In the genomic region with DNA sequence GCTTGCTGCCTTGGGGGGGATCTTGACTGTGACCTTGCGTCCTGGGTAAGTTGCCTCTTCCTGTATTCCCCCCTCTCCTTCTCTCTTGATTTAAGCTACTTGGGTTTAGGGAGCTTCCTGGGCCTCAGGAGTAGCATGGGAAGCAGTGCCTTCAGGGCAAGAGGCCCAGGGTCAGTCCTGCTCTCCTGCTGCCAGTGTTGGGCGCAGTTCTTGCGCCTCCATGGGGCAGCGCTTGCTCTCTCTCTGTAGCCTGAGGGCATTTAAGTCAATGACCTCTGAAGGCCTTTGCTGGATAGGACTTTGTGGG, we compare ENCODE assay signal across 9 cellular contexts.
DNase-seq lines count a peak whose midpoint lies in the region; ATAC-seq and TF ChIP-seq lines count a peak whose summit lies in the region.
"Had no signal": no experiment of that assay in that cellular context is flagged by ENCODE, and none has a peak within 500 bp of the region (broad histone marks: within the 10 kb centered on the region; RNA-seq: fewer than 3 reads in every experiment).

No MANE protein-coding gene starts in this region.

- no peaks in the 10 kb centered on the region for H3K27me3 ChIP-seq in rectal smooth muscle tissue (ENCODE audit: control insufficient read depth, insufficient read depth, low read length)

- H3K9ac ChIP-seq in rectal smooth muscle tissue (ENCODE audit: low read length), result no peak overlapping the region

- no TSS peak for BruUV-seq in Calu3 (replicated peaks; lab: Mats Ljungman, UMichigan)

- H3K36me3 ChIP-seq in rectal smooth muscle tissue (ENCODE audit: control insufficient read depth, insufficient read depth, low read length), result peaks cover 2% of the 10 kb centered on the region

- intact Hi-C loops in Calu3 (cut with micrococcal nuclease; ENCODE audit: unreplicated experiment) (loop anchor here (10.0 kb wide), 1 partner anchor 168 kb away; a partner anchor contains a TSS), cardiac septum (cut with DNase I) (loop anchor here (2.0 to 5.0 kb wide), 2 partner anchors 45 to 160 kb away; no protein-coding TSS in a partner anchor)
- intact Hi-C loops in activated CD8-positive, alpha-beta T cell treated with anti-CD3 and anti-CD28 coated beads for 36 hours (cut with micrococcal nuclease), result no loop called here

- POLR2A ChIA-PET in activated CD8-positive, alpha-beta T cell treated with anti-CD3 and anti-CD28 coated beads for 36 hours (lab: Charles Lee), result interaction anchor here (0.6 to 1.0 kb wide), 3 partner anchors 8 to 162 kb away, joined by 3 to 4 read pairs (median 3); no protein-coding TSS in a partner anchor

- CTCF ChIA-PET in Calu3 (lab: Charles Lee), result no interaction called here
- CTCF ChIA-PET in activated CD8-positive, alpha-beta T cell treated with anti-CD3 and anti-CD28 coated beads for 36 hours (lab: Charles Lee), result interaction anchor here (1.0 to 1.3 kb wide), 2 partner anchors 73 to 166 kb away, joined by 3 to 6 read pairs; no protein-coding TSS in a partner anchor

- no peaks in the 10 kb centered on the region for H3K27me3 Mint-ChIP-seq in Calu3 (ENCODE audit: unreplicated experiment)
- no peaks in the 10 kb centered on the region for H3K27me3 Mint-ChIP-seq in activated CD8-positive, alpha-beta T cell treated with anti-CD3 and anti-CD28 coated beads for 36 hours

- H3K4me3 Mint-ChIP-seq in Calu3 (ENCODE audit: low read depth, unreplicated experiment), result peak overlapping the region; percentile 23
- H3K4me3 Mint-ChIP-seq in activated CD8-positive, alpha-beta T cell treated with anti-CD3 and anti-CD28 coated beads for 36 hours, result peak overlapping the region; percentile 77

- no peak for DNase-seq in Calu3
- no peak for DNase-seq in activated CD8-positive, alpha-beta T cell treated with anti-CD3 and anti-CD28 coated beads for 36 hours
- peak; percentile 31 for DNase-seq in cardiac septum (ENCODE audit: low spot score)
- DNase-seq in SKM-1 treated with dmso at 0.1 percent for 144 hours (lab: John Stamatoyannopoulos, UW; ENCODE audit: unreplicated experiment), result no peak
- DNase-seq: NCI-H1436 treated with DMSO at 0.1 percent for 48 hours had no signal

- peaks cover 21% of the 10 kb centered on the region for H3K4me1 ChIP-seq in rectal smooth muscle tissue (ENCODE audit: control insufficient read depth, insufficient read depth, low read length)

- H3K4me3 ChIP-seq in rectal smooth muscle tissue (ENCODE audit: low read length), result peak overlapping the region; percentile 57

- peak overlapping the region; percentile 88 for H3K27ac ChIP-seq in rectal smooth muscle tissue (ENCODE audit: low read depth, low read length)

- peak overlapping the region; percentile 68 for H3K27ac Mint-ChIP-seq in Calu3 (ENCODE audit: unreplicated experiment)
- H3K27ac Mint-ChIP-seq in activated CD8-positive, alpha-beta T cell treated with anti-CD3 and anti-CD28 coated beads for 36 hours, result peak overlapping the region; percentile 99

- no peak for TF ChIP-seq CTCF in Calu3 (IDR thresholded peaks at IDR 0.05; ENCODE audit: unreplicated experiment)
- TF ChIP-seq CTCF in activated CD8-positive, alpha-beta T cell treated with anti-CD3 and anti-CD28 coated beads for 36 hours (IDR thresholded peaks at IDR 0.05), result no peak

- H3K36me3 Mint-ChIP-seq in Calu3 (ENCODE audit: insufficient read depth, unreplicated experiment), result peaks cover 5% of the 10 kb centered on the region
- H3K36me3 Mint-ChIP-seq in activated CD8-positive, alpha-beta T cell treated with anti-CD3 and anti-CD28 coated beads for 36 hours (ENCODE audit: low read depth), result peaks cover 4% of the 10 kb centered on the region

- no peaks in the 10 kb centered on the region for H3K9me3 Mint-ChIP-seq in Calu3 (ENCODE audit: low read depth, unreplicated experiment)
- H3K9me3 Mint-ChIP-seq in activated CD8-positive, alpha-beta T cell treated with anti-CD3 and anti-CD28 coated beads for 36 hours, result peaks cover 1% of the 10 kb centered on the region

- H3K4me1 Mint-ChIP-seq in Calu3 (ENCODE audit: low read depth, unreplicated experiment), result peaks cover 17% of the 10 kb centered on the region
- peaks cover 65% of the 10 kb centered on the region for H3K4me1 Mint-ChIP-seq in activated CD8-positive, alpha-beta T cell treated with anti-CD3 and anti-CD28 coated beads for 36 hours (ENCODE audit: low read depth)

- ATAC-seq in activated CD8-positive, alpha-beta T cell treated with anti-CD3 and anti-CD28 coated beads for 36 hours, result peak; percentile 7
- no peak for ATAC-seq in HG03139 (IDR thresholded peaks at IDR 0.05; ENCODE audit: unreplicated experiment)
- no peak for ATAC-seq in HG03196 (IDR thresholded peaks at IDR 0.05; ENCODE audit: unreplicated experiment)
- no peak for ATAC-seq in GM18867 (IDR thresholded peaks at IDR 0.05; ENCODE audit: unreplicated experiment)
